ENCODE assay signal across 10 cellular contexts in the genomic region with DNA sequence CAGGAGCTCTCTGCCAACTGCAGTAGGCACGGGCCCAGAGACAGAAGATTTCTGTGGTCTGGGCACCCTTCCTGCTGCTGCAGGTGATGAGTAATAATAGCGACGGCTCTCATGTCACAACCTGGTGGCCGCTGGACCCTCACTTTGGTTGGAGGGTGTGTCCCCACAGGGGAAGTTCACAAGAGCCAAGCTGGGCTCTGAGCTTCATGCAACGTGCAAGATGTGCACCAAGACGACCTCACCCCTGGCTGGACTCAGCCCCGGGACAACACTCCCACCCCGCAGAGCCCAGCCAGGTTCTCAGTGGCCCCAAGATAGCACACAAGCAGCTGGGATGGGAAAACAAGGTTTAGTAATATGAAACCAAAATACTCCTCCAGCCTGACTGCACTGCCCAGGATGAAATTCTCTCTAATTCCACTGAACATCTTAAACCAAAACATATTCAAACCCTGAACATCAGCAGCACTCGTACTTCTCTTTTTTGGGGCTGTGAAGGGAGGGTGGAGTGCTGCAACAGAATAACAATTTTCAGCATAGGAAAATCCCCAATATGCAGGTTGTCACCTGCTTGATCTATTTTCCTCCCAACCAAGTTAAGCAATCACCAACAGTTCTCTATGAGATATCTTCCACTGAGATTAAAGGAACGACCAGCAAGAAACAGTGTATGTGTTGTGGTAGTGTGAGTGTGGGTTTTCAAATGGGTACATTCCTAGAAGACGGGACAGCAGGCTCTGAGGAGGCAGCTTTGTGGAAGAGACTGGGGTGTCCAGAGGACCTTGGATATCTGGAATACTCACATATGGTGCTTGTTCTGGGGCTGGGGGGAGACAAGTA. TPM values are rescaled to one million over a fixed set of nuclear protein-coding genes. Genes with fewer than 3 reads are reported as not detected.
A peak's percentile ranks its signal among the peaks of the same experiment; 100 is the strongest.
DNase-seq lines count a peak whose midpoint lies in the region; ATAC-seq and TF ChIP-seq lines count a peak whose summit lies in the region.
"Had no signal": no experiment of that assay in that cellular context is flagged by ENCODE, and none has a peak within 500 bp of the region (broad histone marks: within the 10 kb centered on the region; RNA-seq: fewer than 3 reads in every experiment).

No MANE protein-coding gene starts in this region.

- WGBS in transverse colon (ENCODE audit: low coverage in 1 of 2), 2 donors: 54 to 55% methylated on average over 2 to 11 of the region's 11 CpGs

- no peak for TF ChIP-seq CTCF in transverse colon (IDR thresholded peaks at IDR 0.05)
- no peak for TF ChIP-seq CTCF in type B pancreatic cell (conservative IDR thresholded peaks at IDR 0.05)

- no peaks in the 10 kb centered on the region for H3K9me3 Mint-ChIP-seq in activated T-helper 17 cell treated with anti-CD3 and anti-CD28 coated beads, Interleukin-2, amount 50 U/mL, for 72 hours
- no peaks in the 10 kb centered on the region for H3K9me3 Mint-ChIP-seq in type B pancreatic cell

- no peak overlapping the region for H3K4me3 ChIP-seq in transverse colon

- intact Hi-C loops in left cardiac atrium (cut with DNase I): no loop called here
- intact Hi-C loops in cardiac septum (cut with DNase I): no loop called here
- intact Hi-C loops in transverse colon (cut with DNase I; ENCODE audit: low total_unique reads): no loop called here

- H3K27me3 ChIP-seq in transverse colon: no peaks in the 10 kb centered on the region

- TF ChIP-seq POLR2A in transverse colon (IDR thresholded peaks at IDR 0.05): no peak

- TF ChIP-seq EP300 in transverse colon (IDR thresholded peaks at IDR 0.05; ENCODE audit: low read depth): no peak

- no peak overlapping the region for H3K27ac Mint-ChIP-seq in activated T-helper 17 cell treated with anti-CD3 and anti-CD28 coated beads, Interleukin-2, amount 50 U/mL, for 72 hours
- no peak overlapping the region for H3K27ac Mint-ChIP-seq in type B pancreatic cell

- DNase-seq in left cardiac atrium (peak; percentile 29), cardiac septum (ENCODE audit: low spot score) (no peak), transverse colon (peak; percentile 43), NCI-H2029 (lab: John Stamatoyannopoulos, UW) (no peak), type B pancreatic cell (ENCODE audit: extremely low spot score, unreplicated experiment) (no peak), DMS153 (lab: John Stamatoyannopoulos, UW) (no peak)
- DNase-seq: DMS79 treated with DMSO at 0.1 percent for 48 hours, NCI-H1105 treated with DMSO at 0.1 percent for 48 hours had no signal

- peaks cover 15% of the 10 kb centered on the region for H3K4me1 Mint-ChIP-seq in activated T-helper 17 cell treated with anti-CD3 and anti-CD28 coated beads, Interleukin-2, amount 50 U/mL, for 72 hours
- peaks cover 11% of the 10 kb centered on the region for H3K4me1 Mint-ChIP-seq in type B pancreatic cell (ENCODE audit: unreplicated experiment)

- in situ Hi-C loops in transverse colon (cut with MboI; ENCODE audit: low pct_ligation_motif_present in 1 of 4, low pct_unique_long_range_greater_than_20kb in 1 of 4, low sequenced_read_pairs in 3 of 4): no loop called here

- no peaks in the 10 kb centered on the region for H3K36me3 Mint-ChIP-seq in activated T-helper 17 cell treated with anti-CD3 and anti-CD28 coated beads, Interleukin-2, amount 50 U/mL, for 72 hours (ENCODE audit: low read depth)
- peaks cover 12% of the 10 kb centered on the region for H3K36me3 Mint-ChIP-seq in type B pancreatic cell

- no peaks in the 10 kb centered on the region for H3K36me3 ChIP-seq in transverse colon

- H3K4me1 ChIP-seq in transverse colon: peaks cover 4 to 42% (median 9%) of the 10 kb centered on the region in 4 donors

- H3K27me3 Mint-ChIP-seq in activated T-helper 17 cell treated with anti-CD3 and anti-CD28 coated beads, Interleukin-2, amount 50 U/mL, for 72 hours: no peaks in the 10 kb centered on the region
- no peaks in the 10 kb centered on the region for H3K27me3 Mint-ChIP-seq in type B pancreatic cell

- no peaks in the 10 kb centered on the region for H3K9me3 ChIP-seq in transverse colon

- peak overlapping the region in 3 of 4 donors; percentile 1 to 63 (median 18) for H3K27ac ChIP-seq in transverse colon

- no peak for ATAC-seq in left cardiac atrium
- ATAC-seq in HG03108 (IDR thresholded peaks at IDR 0.05; ENCODE audit: unreplicated experiment): peak; percentile 56
- ATAC-seq in activated T-helper 17 cell treated with anti-CD3 and anti-CD28 coated beads, Interleukin-2, amount 50 U/mL, for 72 hours (replicated peaks): peak; percentile 74

- H3K4me3 Mint-ChIP-seq in activated T-helper 17 cell treated with anti-CD3 and anti-CD28 coated beads, Interleukin-2, amount 50 U/mL, for 72 hours: no peak overlapping the region
- H3K4me3 Mint-ChIP-seq in type B pancreatic cell: no peak overlapping the region

RNA-seq across cellular contexts. Expression of a gene that starts 26.5 kb away (rescaled TPM):
- total RNA-seq in left cardiac atrium (10 to 100 TPM; 10.1 to 11.6 TPM), cardiac septum (25.9 TPM), transverse colon (10 to 100 TPM; 14.3 to 34.8 (median 23.5) TPM), type B pancreatic cell (ENCODE audit: low replicate concordance) (16.5 and 21.9 TPM in 2 replicates)
- 100 to 1,000 TPM in 1 of 2 donors, 10 to 100 TPM in 1; 95.4 to 269 TPM for total RNA-seq in activated T-helper 17 cell treated with anti-CD3 and anti-CD28 coated beads, Interleukin-2, amount 50 U/mL, for 72 hours

Comparison
In these comparisons a context has a peak if more than half of its experiments do, and no peak if none do; other contexts are left out.
1. DNase-seq: peak in left cardiac atrium (single experiment) and transverse colon (single experiment); none in cardiac septum (single experiment), NCI-H2029 (single experiment), type B pancreatic cell (single experiment) and DMS153 (single experiment).
2. ATAC-seq: peak in HG03108 (single experiment) and activated T-helper 17 cell treated with anti-CD3 and anti-CD28 coated beads, Interleukin-2, amount 50 U/mL, for 72 hours (single experiment); none in left cardiac atrium (0 of 2).